Comparison of ENCODE assay signal across 8 cellular contexts in genomic region chr22:20128902-20129746, GRCh38. TPM values are rescaled to one million over a fixed set of nuclear protein-coding genes. Genes with fewer than 3 reads are reported as not detected.
A peak's percentile ranks its signal among the peaks of the same experiment; 100 is the strongest.
DNase-seq lines count a peak whose midpoint lies in the region; ATAC-seq lines count a peak whose summit lies in the region.

No MANE protein-coding gene starts in this region.

- peaks cover 35% of the 10 kb centered on the region for H3K36me3 ChIP-seq in MG63

- no peak for ATAC-seq in activated CD8-positive, alpha-beta T cell treated with anti-CD3 and anti-CD28 coated beads, Interleukin-2, amount 10 ng/mL, durations not matched to agents 7 days and 5 days

- peaks cover 25% of the 10 kb centered on the region for H3K4me1 Mint-ChIP-seq in activated CD8-positive, alpha-beta T cell treated with anti-CD3 and anti-CD28 coated beads, Interleukin-2, amount 10 ng/mL, durations not matched to agents 7 days and 5 days (ENCODE audit: low read depth)

- no peak overlapping the region for H3K4me3 Mint-ChIP-seq in activated CD8-positive, alpha-beta T cell treated with anti-CD3 and anti-CD28 coated beads, Interleukin-2, amount 10 ng/mL, durations not matched to agents 7 days and 5 days

- H3K27ac Mint-ChIP-seq in activated CD8-positive, alpha-beta T cell treated with anti-CD3 and anti-CD28 coated beads, Interleukin-2, amount 10 ng/mL, durations not matched to agents 7 days and 5 days, result no peak overlapping the region

- H3K36me3 Mint-ChIP-seq in activated CD8-positive, alpha-beta T cell treated with anti-CD3 and anti-CD28 coated beads, Interleukin-2, amount 10 ng/mL, durations not matched to agents 7 days and 5 days (ENCODE audit: low read depth), result peaks cover 32% of the 10 kb centered on the region

- H3K27me3 ChIP-seq in MG63, result no peaks in the 10 kb centered on the region

- H3K9me3 Mint-ChIP-seq in activated CD8-positive, alpha-beta T cell treated with anti-CD3 and anti-CD28 coated beads, Interleukin-2, amount 10 ng/mL, durations not matched to agents 7 days and 5 days (ENCODE audit: insufficient read depth), result no peaks in the 10 kb centered on the region

- peak; percentile 61 for DNase-seq in ELR (ENCODE audit: low read depth)
- peak; percentile 36 for DNase-seq in MG63
- peak; percentile 69 for DNase-seq in activated CD8-positive, alpha-beta T cell treated with anti-CD3 and anti-CD28 coated beads, Interleukin-2, amount 10 ng/mL, durations not matched to agents 7 days and 5 days
- peak; percentile 18 for DNase-seq in fibroblast of gingiva (ENCODE audit: low read depth)
- DNase-seq in stimulated activated CD4-positive, alpha-beta T cell treated with anti-CD3 and anti-CD28 coated beads, Interleukin-4, amount 100 ng/mL, for 4 hours, result peak; percentile 46 to 51
- DNase-seq in HPDE6-E6E7 (ENCODE audit: extremely low spot score), result no peak
- DNase-seq in GM19238 (ENCODE audit: insufficient read length, low spot score), result no peak
- no peak for DNase-seq in activated CD4-positive, CD25-positive, alpha-beta regulatory T cell (lab: John Stamatoyannopoulos, UW)

- H3K4me3 ChIP-seq in MG63, result no peak overlapping the region

- POLR2A ChIA-PET in activated CD8-positive, alpha-beta T cell treated with anti-CD3 and anti-CD28 coated beads, Interleukin-2, amount 10 ng/mL, durations not matched to agents 7 days and 5 days (lab: Charles Lee), result interaction anchor here (1.0 to 1.8 kb wide), 2 partner anchors 12 kb away, joined by 5 to 6 read pairs; partner anchors contain the start of gene TRMT2A

- CTCF ChIA-PET in activated CD8-positive, alpha-beta T cell treated with anti-CD3 and anti-CD28 coated beads, Interleukin-2, amount 10 ng/mL, durations not matched to agents 7 days and 5 days (lab: Charles Lee), result interaction anchor here (0.5 to 3.6 kb wide), 13 partner anchors 11 to 180 kb away, joined by 3 to 28 read pairs (median 6); partner anchors contain the start of genes RANBP1 and TRMT2A

- no peaks in the 10 kb centered on the region for H3K9me3 ChIP-seq in MG63

- H3K27me3 Mint-ChIP-seq in activated CD8-positive, alpha-beta T cell treated with anti-CD3 and anti-CD28 coated beads, Interleukin-2, amount 10 ng/mL, durations not matched to agents 7 days and 5 days (ENCODE audit: low read depth), result no peaks in the 10 kb centered on the region

RNA-seq across cellular contexts. Expression of gene ZDHHC8, which starts 2.5 kb away (rescaled TPM):
- 1.4 and 9.6 TPM in 2 replicates for total RNA-seq in MG63 (2014; rRNA removed; shearing (Covaris generic); ENCODE audit: low replicate concordance)
- 10 to 100 TPM; 60.5 to 65.5 TPM for total RNA-seq in activated CD8-positive, alpha-beta T cell treated with anti-CD3 and anti-CD28 coated beads, Interleukin-2, amount 10 ng/mL, durations not matched to agents 7 days and 5 days

RNA-seq across cellular contexts. Expression of gene TRMT2A, which starts 12.1 kb away (rescaled TPM):
- 39.4 and 43.4 TPM in 2 replicates for total RNA-seq in MG63 (2014; rRNA removed; shearing (Covaris generic); ENCODE audit: low replicate concordance)
- 100 to 1,000 TPM in 1 of 2 experiments, 10 to 100 TPM in 1; 92.1 to 102 TPM for total RNA-seq in activated CD8-positive, alpha-beta T cell treated with anti-CD3 and anti-CD28 coated beads, Interleukin-2, amount 10 ng/mL, durations not matched to agents 7 days and 5 days

RNA-seq across cellular contexts. Expression of gene RANBP1, which starts 13.2 kb away (rescaled TPM):
- 841 and 1,160 TPM in 2 replicates for total RNA-seq in MG63 (2014; rRNA removed; shearing (Covaris generic); ENCODE audit: low replicate concordance)
- 100 to 1,000 TPM; 320 to 332 TPM for total RNA-seq in activated CD8-positive, alpha-beta T cell treated with anti-CD3 and anti-CD28 coated beads, Interleukin-2, amount 10 ng/mL, durations not matched to agents 7 days and 5 days

RNA-seq across cellular contexts. Expression of gene CCDC188, which starts 21.7 kb away (rescaled TPM):
- total RNA-seq in MG63 (2014; rRNA removed; shearing (Covaris generic); ENCODE audit: low replicate concordance), result not detected in 2 replicates
- total RNA-seq in activated CD8-positive, alpha-beta T cell treated with anti-CD3 and anti-CD28 coated beads, Interleukin-2, amount 10 ng/mL, durations not matched to agents 7 days and 5 days, result not detected

RNA-seq across cellular contexts. Expression of gene DGCR8, which starts 49.1 kb away (rescaled TPM):
- 16.3 and 31.0 TPM in 2 replicates for total RNA-seq in MG63 (2014; rRNA removed; shearing (Covaris generic); ENCODE audit: low replicate concordance)
- 10 to 100 TPM; 52.3 to 55.2 TPM for total RNA-seq in activated CD8-positive, alpha-beta T cell treated with anti-CD3 and anti-CD28 coated beads, Interleukin-2, amount 10 ng/mL, durations not matched to agents 7 days and 5 days

Comparison
In these comparisons a context has a peak if more than half of its experiments do, and no peak if none do; other contexts are left out.
1. DNase-seq: peak in ELR (single experiment), MG63 (single experiment), activated CD8-positive, alpha-beta T cell treated with anti-CD3 and anti-CD28 coated beads, Interleukin-2, amount 10 ng/mL, durations not matched to agents 7 days and 5 days (single experiment), fibroblast of gingiva (single experiment) and stimulated activated CD4-positive, alpha-beta T cell treated with anti-CD3 and anti-CD28 coated beads, Interleukin-4, amount 100 ng/mL, for 4 hours (2 of 2); none in HPDE6-E6E7 (single experiment), GM19238 (single experiment) and activated CD4-positive, CD25-positive, alpha-beta regulatory T cell (0 of 4).